In genomic region chrX:15749642-15750610, GRCh38 we compare ENCODE assay signal across 7 cellular contexts. TPM values are rescaled to one million over a fixed set of nuclear protein-coding genes. Genes with fewer than 3 reads are reported as not detected.
DNase-seq lines count a peak whose midpoint lies in the region; ATAC-seq and TF ChIP-seq lines count a peak whose summit lies in the region.

No MANE protein-coding gene starts in this region.

- ATAC-seq in GM18870 (IDR thresholded peaks at IDR 0.05; ENCODE audit: unreplicated experiment) (peak; percentile 88), HG02759 (IDR thresholded peaks at IDR 0.05; ENCODE audit: unreplicated experiment) (peak; percentile 76), PC-3 (no peak), esophagus mucosa (peak; percentile 36)

- H3F3A ChIP-seq in PC-3 (ENCODE audit: low read length, unreplicated experiment), result peaks cover 16% of the 10 kb centered on the region

- H3K27ac ChIP-seq in PC-3 (ENCODE audit: low read length) (peak overlapping the region; percentile 100), skeletal muscle tissue (ENCODE audit: low read depth, low read length) (peak overlapping the region; percentile 61)

- H3K79me2 ChIP-seq in PC-3 (ENCODE audit: low read length), result no peaks in the 10 kb centered on the region

- intact Hi-C loops in PC-3 (cut with micrococcal nuclease), result loop anchor here (5.0 kb wide), 1 partner anchor 63 kb away; no protein-coding TSS in a partner anchor

- H3K4me3 ChIP-seq in PC-3 (ENCODE audit: low read length), result no peak overlapping the region
- H3K4me3 ChIP-seq in skeletal muscle tissue (ENCODE audit: low read length in 3 of 3), result no peak overlapping the region

- no peaks in the 10 kb centered on the region for H4K20me1 ChIP-seq in PC-3 (ENCODE audit: low read length)

- H3K9me2 ChIP-seq in PC-3 (replicated peaks; ENCODE audit: low read length), result no peaks in the 10 kb centered on the region

- peaks cover 35% of the 10 kb centered on the region for H3K4me1 ChIP-seq in PC-3 (ENCODE audit: insufficient read depth, low read length)
- H3K4me1 ChIP-seq in skeletal muscle tissue (ENCODE audit: control insufficient read depth in 3 of 3, insufficient read depth in 3 of 3, low read length in 3 of 3), result peaks cover 3 to 8% (median 7%) of the 10 kb centered on the region in 3 donors

- H3K36me3 ChIP-seq in PC-3 (ENCODE audit: low read depth, low read length) (no peaks in the 10 kb centered on the region), skeletal muscle tissue (ENCODE audit: control insufficient read depth in 3 of 3, insufficient read depth in 3 of 3, low read length in 3 of 3) (no peaks in the 10 kb centered on the region)

- peak overlapping the region; percentile 71 for H3K4me2 ChIP-seq in PC-3 (ENCODE audit: low read length)

- H2AFZ ChIP-seq in PC-3 (ENCODE audit: low read length), result no peak overlapping the region

- H3K9ac ChIP-seq in PC-3 (ENCODE audit: low read length) (peak overlapping the region; percentile 81), skeletal muscle tissue (ENCODE audit: low read depth in 1 of 3, low read length in 3 of 3) (no peak overlapping the region)

- H3K27me3 ChIP-seq in PC-3 (ENCODE audit: low read length), result no peaks in the 10 kb centered on the region
- no peaks in the 10 kb centered on the region for H3K27me3 ChIP-seq in skeletal muscle tissue (ENCODE audit: control insufficient read depth in 3 of 3, insufficient read depth in 3 of 3, low read length in 3 of 3)

- no peak for TF ChIP-seq CTCF in PC-3 (conservative IDR thresholded peaks at IDR 0.05; ENCODE audit: low read depth, low read length)

- no TSS peak for BruUV-seq in PC-3 (replicated peaks; lab: Mats Ljungman, UMichigan)

- CTCF ChIA-PET in PC-3 (lab: Charles Lee), result interaction anchor here (0.5 kb wide), 1 partner anchor 12 kb away, joined by 4 read pairs; the partner anchor contains the start of gene CA5B

- H3K9me3 ChIP-seq in PC-3 (ENCODE audit: low read length) (no peaks in the 10 kb centered on the region), skeletal muscle tissue (ENCODE audit: control insufficient read depth in 3 of 3, low read length in 3 of 3) (no peaks in the 10 kb centered on the region)

- POLR2A ChIA-PET in PC-3 (lab: Charles Lee; ENCODE audit: unreplicated experiment), result no interaction called here

- DNase-seq in PC-3 (no peak), AG08396 (ENCODE audit: low spot score) (no peak), NCI-H2196 treated with DMSO at 0.1 percent for 48 hours (lab: John Stamatoyannopoulos, UW; ENCODE audit: unreplicated experiment) (no peak)

RNA-seq across cellular contexts. Expression of gene CA5B, which starts 11.9 kb away (rescaled TPM):
- total RNA-seq in PC-3 (2014; rRNA removed), result 8.5 and 12.3 TPM in 2 replicates
- 10.6 TPM for total RNA-seq in esophagus mucosa
- 4.2 TPM for total RNA-seq in skeletal muscle tissue

RNA-seq across cellular contexts. Expression of gene ZRSR2, which starts 40.4 kb away (rescaled TPM):
- total RNA-seq in PC-3 (2014; rRNA removed) (6.4 and 7.6 TPM in 2 replicates), esophagus mucosa (5.8 TPM), skeletal muscle tissue (2.6 TPM)
